21 cellular contexts compared by ENCODE assay signal in the genomic region with DNA sequence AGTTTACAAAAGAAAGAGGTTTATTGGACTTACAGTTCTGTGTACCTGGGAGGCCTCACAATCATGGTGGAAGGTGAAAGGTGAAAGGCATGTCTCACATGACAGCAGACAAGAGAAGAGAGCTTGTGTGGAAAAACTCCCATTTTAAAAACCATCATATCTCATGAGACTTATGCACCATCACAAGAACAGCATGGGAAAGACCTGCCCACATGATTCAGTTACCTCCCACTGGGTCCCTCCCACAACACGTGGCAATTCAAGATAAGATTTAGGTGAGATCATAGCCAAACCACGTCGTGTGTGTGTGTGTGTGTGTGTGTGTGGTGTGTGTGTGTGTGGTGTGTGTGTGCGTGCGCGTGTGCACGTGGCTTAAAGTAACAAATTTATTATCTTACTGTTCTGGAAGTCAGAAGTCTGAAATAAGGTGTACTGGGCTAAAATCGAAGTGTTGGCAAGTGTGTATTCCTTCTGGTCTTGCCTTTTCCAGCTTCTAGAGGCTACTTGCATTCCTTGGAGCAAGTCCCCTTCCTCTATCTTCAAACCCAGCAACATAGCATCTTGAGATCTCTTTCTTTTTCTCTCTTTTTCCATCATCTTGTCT. TPM values are rescaled to one million over a fixed set of nuclear protein-coding genes. Genes with fewer than 3 reads are reported as not detected.
DNase-seq lines count a peak whose midpoint lies in the region; ATAC-seq, FAIRE-seq and TF ChIP-seq lines count a peak whose summit lies in the region.
"Had no signal": no experiment of that assay in that cellular context is flagged by ENCODE, and none has a peak within 500 bp of the region (broad histone marks: within the 10 kb centered on the region; RNA-seq: fewer than 3 reads in every experiment).

No MANE protein-coding gene starts in this region.

- H3K27ac Mint-ChIP-seq in T-helper 2 cell treated with Interferon-gamma antibody and Interleukin-4, amounts not matched to agents 5 μg/mL and 100 μg/mL, for 36 hours, result no peak overlapping the region
- H3K27ac Mint-ChIP-seq in mesothelial cell of epicardium, result no peak overlapping the region
- H3K27ac Mint-ChIP-seq in stimulated activated effector memory CD8-positive, alpha-beta T cell treated with anti-CD3 and anti-CD28 coated beads, Interleukin-12 subunit alpha, Interleukin-12 subunit beta, amount 100 ng/mL, for 72 hours, result no peak overlapping the region

- peaks cover 9% of the 10 kb centered on the region for H3K4me1 Mint-ChIP-seq in T-helper 2 cell treated with Interferon-gamma antibody and Interleukin-4, amounts not matched to agents 5 μg/mL and 100 μg/mL, for 36 hours (ENCODE audit: low read depth)
- H3K4me1 Mint-ChIP-seq in mesothelial cell of epicardium, result no peaks in the 10 kb centered on the region
- H3K4me1 Mint-ChIP-seq in stimulated activated effector memory CD8-positive, alpha-beta T cell treated with anti-CD3 and anti-CD28 coated beads, Interleukin-12 subunit alpha, Interleukin-12 subunit beta, amount 100 ng/mL, for 72 hours, result no peaks in the 10 kb centered on the region

- no peak for ATAC-seq in stimulated activated effector memory CD8-positive, alpha-beta T cell treated with anti-CD3 and anti-CD28 coated beads, Interleukin-12 subunit alpha, Interleukin-12 subunit beta, amount 100 ng/mL, for 72 hours
- ATAC-seq: stimulated activated naive CD8-positive, alpha-beta T cell treated with anti-CD3 and anti-CD28 coated beads, Interleukin-15, Interleukin-2, amounts not matched to agents 100 U/mL and 50 U/mL, for 24 hours had no signal

- H3K9me3 Mint-ChIP-seq in T-helper 2 cell treated with Interferon-gamma antibody and Interleukin-4, amounts not matched to agents 5 μg/mL and 100 μg/mL, for 36 hours, result no peaks in the 10 kb centered on the region
- peaks cover 21% of the 10 kb centered on the region for H3K9me3 Mint-ChIP-seq in mesothelial cell of epicardium
- no peaks in the 10 kb centered on the region for H3K9me3 Mint-ChIP-seq in stimulated activated effector memory CD8-positive, alpha-beta T cell treated with anti-CD3 and anti-CD28 coated beads, Interleukin-12 subunit alpha, Interleukin-12 subunit beta, amount 100 ng/mL, for 72 hours

- no peak overlapping the region for H3K4me3 ChIP-seq in kidney (ENCODE audit: low read length in 2 of 2)
- H3K4me3 ChIP-seq: sigmoid colon, uterus had no signal

- FAIRE-seq in kidney (lab: Jason Lieb, UNC), result no peak

- H3K36me3 Mint-ChIP-seq in T-helper 2 cell treated with Interferon-gamma antibody and Interleukin-4, amounts not matched to agents 5 μg/mL and 100 μg/mL, for 36 hours (ENCODE audit: low read depth), result peaks cover 32% of the 10 kb centered on the region
- H3K36me3 Mint-ChIP-seq in mesothelial cell of epicardium, result peaks cover 46% of the 10 kb centered on the region
- peaks cover 6% of the 10 kb centered on the region for H3K36me3 Mint-ChIP-seq in stimulated activated effector memory CD8-positive, alpha-beta T cell treated with anti-CD3 and anti-CD28 coated beads, Interleukin-12 subunit alpha, Interleukin-12 subunit beta, amount 100 ng/mL, for 72 hours

- no peaks in the 10 kb centered on the region for H3K27me3 Mint-ChIP-seq in T-helper 2 cell treated with Interferon-gamma antibody and Interleukin-4, amounts not matched to agents 5 μg/mL and 100 μg/mL, for 36 hours (ENCODE audit: low read depth)
- no peaks in the 10 kb centered on the region for H3K27me3 Mint-ChIP-seq in mesothelial cell of epicardium (ENCODE audit: low read depth)

- no peaks in the 10 kb centered on the region for H3K9me3 ChIP-seq in kidney (ENCODE audit: control insufficient read depth in 1 of 2, low read length in 2 of 2)
- H3K9me3 ChIP-seq: neutrophil, sigmoid colon, uterus had no signal

- no peaks in the 10 kb centered on the region for H3K4me1 ChIP-seq in kidney (ENCODE audit: control insufficient read depth in 1 of 2, insufficient read depth in 1 of 2, low read depth in 1 of 2, low read length in 2 of 2)
- H3K4me1 ChIP-seq: uterus had no signal

- peaks cover 0 to 4% of the 10 kb centered on the region in 2 donors for H3K36me3 ChIP-seq in kidney (ENCODE audit: control insufficient read depth in 1 of 2, insufficient read depth in 2 of 2, low read length in 2 of 2)
- H3K36me3 ChIP-seq: uterus had no signal

- intact Hi-C loops in kidney (cut with DNase I), result no loop called here

- H3K27ac ChIP-seq in kidney (ENCODE audit: low read depth in 2 of 2, low read length in 2 of 2), result no peak overlapping the region
- H3K27ac ChIP-seq: epithelial cell of prostate, sigmoid colon, uterus had no signal

- DNase-seq in stimulated activated CD4-positive, alpha-beta T cell treated with anti-CD3 and anti-CD28 coated beads, Interleukin-1b, Interleukin-23, amount 100 ng/mL, for 48 hours, result peak; percentile 11
- no peak for DNase-seq in stimulated activated CD4-positive, alpha-beta T cell treated with anti-CD3 and anti-CD28 coated beads, Interleukin-12 subunit alpha, Interleukin-12 subunit beta, amount 100 ng/mL, for 4 hours
- peak; percentile 10 for DNase-seq in T-helper 2 cell treated with Interferon-gamma antibody and Interleukin-4, amounts not matched to agents 5 μg/mL and 100 μg/mL, for 36 hours (ENCODE audit: low spot score)
- DNase-seq in glomerular visceral epithelial cell (ENCODE audit: extremely low spot score), result peak; percentile 13
- no peak for DNase-seq in mesothelial cell of epicardium (ENCODE audit: low spot score in 2 of 2, unreplicated experiment in 2 of 2)
- DNase-seq in stimulated activated effector memory CD8-positive, alpha-beta T cell treated with anti-CD3 and anti-CD28 coated beads, Interleukin-12 subunit alpha, Interleukin-12 subunit beta, amount 100 ng/mL, for 72 hours (ENCODE audit: low spot score in 2 of 2), result no peak
- no peak for DNase-seq in kidney
- DNase-seq in 8988T, result no peak
- DNase-seq: cortex of kidney; head of caudate nucleus; islet precursor cell; Karpas-422; midbrain; NCI-H146; NCI-H446; SIG-M5; sigmoid colon; stimulated activated naive CD8-positive, alpha-beta T cell treated with anti-CD3 and anti-CD28 coated beads, Interleukin-15, Interleukin-2, amounts not matched to agents 100 U/mL and 50 U/mL, for 24 hours; uterus had no signal

- no peak overlapping the region for H3K9ac ChIP-seq in kidney (ENCODE audit: low read length in 2 of 2)

- no peak for TF ChIP-seq CTCF in mesothelial cell of epicardium (IDR thresholded peaks at IDR 0.05; ENCODE audit: unreplicated experiment)
- TF ChIP-seq CTCF in kidney (IDR thresholded peaks at IDR 0.05; ENCODE audit: borderline replicate concordance, extremely low read depth, insufficient read depth), result no peak

- no peak overlapping the region for H3K4me3 Mint-ChIP-seq in T-helper 2 cell treated with Interferon-gamma antibody and Interleukin-4, amounts not matched to agents 5 μg/mL and 100 μg/mL, for 36 hours
- no peak overlapping the region for H3K4me3 Mint-ChIP-seq in mesothelial cell of epicardium
- H3K4me3 Mint-ChIP-seq in stimulated activated effector memory CD8-positive, alpha-beta T cell treated with anti-CD3 and anti-CD28 coated beads, Interleukin-12 subunit alpha, Interleukin-12 subunit beta, amount 100 ng/mL, for 72 hours, result no peak overlapping the region

RNA-seq across cellular contexts. Expression of gene MPC2, which starts 48.1 kb away (rescaled TPM):
- total RNA-seq in mesothelial cell of epicardium (20.5 to 23.9 TPM (median 21.4 TPM) in 3 replicates), kidney (127 TPM)
- polyA plus RNA-seq in kidney (ENCODE audit: insufficient read depth, low read depth, low replicate concordance), result 445 TPM

RNA-seq across cellular contexts. Expression of gene DCAF6, which starts 48.5 kb away (rescaled TPM):
- total RNA-seq in mesothelial cell of epicardium (34.0 to 34.4 TPM (median 34.0 TPM) in 3 replicates), kidney (58.8 TPM)
- 30.8 TPM for polyA plus RNA-seq in kidney (ENCODE audit: insufficient read depth, low read depth, low replicate concordance)

Comparison
In these comparisons a context has a peak if more than half of its experiments do, and no peak if none do; other contexts are left out.
1. DNase-seq: peak in stimulated activated CD4-positive, alpha-beta T cell treated with anti-CD3 and anti-CD28 coated beads, Interleukin-1b, Interleukin-23, amount 100 ng/mL, for 48 hours (single experiment), T-helper 2 cell treated with Interferon-gamma antibody and Interleukin-4, amounts not matched to agents 5 μg/mL and 100 μg/mL, for 36 hours (single experiment) and glomerular visceral epithelial cell (single experiment); none in stimulated activated CD4-positive, alpha-beta T cell treated with anti-CD3 and anti-CD28 coated beads, Interleukin-12 subunit alpha, Interleukin-12 subunit beta, amount 100 ng/mL, for 4 hours (single experiment), mesothelial cell of epicardium (0 of 2), stimulated activated effector memory CD8-positive, alpha-beta T cell treated with anti-CD3 and anti-CD28 coated beads, Interleukin-12 subunit alpha, Interleukin-12 subunit beta, amount 100 ng/mL, for 72 hours (0 of 2), kidney (single experiment) and 8988T (single experiment).